In the genomic region with DNA sequence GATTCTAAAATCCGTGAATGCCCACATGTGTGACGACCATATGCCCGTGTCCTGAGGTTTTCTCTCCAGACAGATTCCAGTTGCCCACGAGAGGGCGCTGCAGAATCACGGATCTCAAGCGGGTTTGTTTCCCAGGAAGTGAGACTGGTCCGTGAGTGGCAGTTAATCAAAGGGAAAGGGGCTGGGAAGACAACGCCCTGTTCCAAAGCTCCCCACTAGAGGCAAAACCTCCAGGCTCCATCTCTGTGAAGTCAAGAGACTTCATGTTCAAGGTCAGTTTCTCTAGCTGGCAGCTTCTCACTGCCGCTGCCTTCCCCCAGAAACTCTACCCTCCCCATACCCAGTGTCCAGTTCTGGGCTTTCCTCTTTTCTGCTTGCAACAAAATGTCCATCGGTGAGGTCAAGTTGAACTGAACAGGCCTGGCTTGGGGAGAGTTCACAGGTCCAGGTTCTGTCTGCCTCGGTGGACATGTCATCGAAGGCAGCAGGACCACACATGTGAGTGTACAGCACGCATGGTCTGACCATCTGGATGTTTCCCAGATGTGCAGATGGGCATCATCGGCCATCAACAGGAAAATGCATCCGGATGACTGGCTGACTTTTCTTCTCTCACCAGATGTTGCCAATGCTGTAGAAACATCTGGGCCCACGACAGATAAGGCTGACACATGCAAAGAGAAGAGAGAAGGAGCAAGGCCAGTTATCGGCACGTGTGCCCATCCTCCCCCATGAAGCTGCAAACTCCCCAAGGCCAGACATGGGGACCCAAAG, we compare ENCODE assay signal across 8 cellular contexts. TPM values are rescaled to one million over a fixed set of nuclear protein-coding genes. Genes with fewer than 3 reads are reported as not detected.
A peak's percentile ranks its signal among the peaks of the same experiment; 100 is the strongest.
DNase-seq lines count a peak whose midpoint lies in the region; ATAC-seq, FAIRE-seq and TF ChIP-seq lines count a peak whose summit lies in the region.

No MANE protein-coding gene starts in this region.

- peak overlapping the region; percentile 48 for H3K4me2 ChIP-seq in A549

- H3K9me3 ChIP-seq in A549, result no peaks in the 10 kb centered on the region

- POLR2A ChIA-PET in A549 (lab: Yijun Ruan, JAX), result interaction anchor here (0.6 kb wide), 1 partner anchor 393 kb away, joined by 3 read pairs; a partner anchor contains a TSS

- in situ Hi-C loops in T47D (cut with HindIII; ENCODE audit: low pct_unique_long_range_greater_than_20kb, low sequenced_read_pairs), result no loop called here

- H3K27ac ChIP-seq in A549, result peak overlapping the region; percentile 27 to 63; a peak in 5 of 6 replicates

- no peak overlapping the region for H3K4me3 ChIP-seq in A549
- H3K4me3 ChIP-seq in WI38 (ENCODE audit: low read depth, low read length), result no peak overlapping the region

- H3K4me1 ChIP-seq in A549, result peaks cover 26% of the 10 kb centered on the region

- TF ChIP-seq CTCF in A549 (IDR thresholded peaks at IDR 0.05) (peak; percentile 99), WI38 (IDR thresholded peaks at IDR 0.05; ENCODE audit: low read depth, low read length) (peak; percentile 73)

- DNase-seq in A549 (ENCODE audit: low read depth in 1 of 2, low spot score in 1 of 2) (peak; percentile 92 to 99), GM19239 (ENCODE audit: insufficient read length, low spot score) (peak; percentile 69), NCI-H2227 treated with DMSO at 0.1 percent for 48 hours (lab: John Stamatoyannopoulos, UW) (peak; percentile 74), T47D (ENCODE audit: low read depth in 1 of 2, low spot score in 1 of 2) (peak; percentile 84 to 92)
- peak; percentile 52 to 70 for DNase-seq in stimulated activated CD4-positive, alpha-beta T cell treated with anti-CD3 and anti-CD28 coated beads, Interleukin-1b, Interleukin-23, amount 100 ng/mL, for 4 hours (ENCODE audit: low read depth in 2 of 2)

- TF ChIP-seq POLR2A in A549 (IDR thresholded peaks at IDR 0.05; ENCODE audit: low read length), result no peak

- TF ChIP-seq EP300 in A549 (IDR thresholded peaks at IDR 0.05), result no peak

- FAIRE-seq in A549 (lab: Jason Lieb, UNC), result peak; percentile 94
- FAIRE-seq in GM19239 (lab: Jason Lieb, UNC), result peak; percentile 42
- FAIRE-seq in islet of Langerhans (lab: Jason Lieb, UNC), result peak; percentile 68

- WGBS in A549 (ENCODE audit: missing lambda C conversion rate), result 47% methylated on average over 19 of the region's 19 CpGs

- ATAC-seq in A549 (peak; percentile 79 to 92), GM18909 (IDR thresholded peaks at IDR 0.05; ENCODE audit: poor library complexity, unreplicated experiment) (no peak)

- CTCF ChIA-PET in A549 (lab: Yijun Ruan, JAX), result interaction anchor here (0.6 to 8.4 kb wide), 92 partner anchors 11 to 726 kb away, joined by 3 to 198 read pairs (median 6); a partner anchor contains a TSS

- peak; percentile 99 for TF ChIP-seq RAD21 in A549 (conservative IDR thresholded peaks at IDR 0.05 in 1 of 2, IDR thresholded peaks at IDR 0.05 in 1 of 2)

TF ChIP-seq in A549, 52 proteins besides CTCF, POLR2A, EP300 and RAD21:
- TF ChIP-seq EHF (CRISPR knock-in tag; IDR thresholded peaks at IDR 0.05), result no peak
- TF ChIP-seq, protein P1, sequence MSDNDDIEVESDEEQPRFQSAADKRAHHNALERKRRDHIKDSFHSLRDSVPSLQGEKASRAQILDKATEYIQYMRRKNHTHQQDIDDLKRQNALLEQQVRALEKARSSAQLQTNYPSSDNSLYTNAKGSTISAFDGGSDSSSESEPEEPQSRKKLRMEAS (IDR thresholded peaks at IDR 0.05), result peak; percentile 41; the same call in 1 of the 2 replicates
- TF ChIP-seq TP53 (CRISPR knock-in tag; IDR thresholded peaks at IDR 0.05), result peak; percentile 25; the same call in 1 of the 2 replicates
- TF ChIP-seq ZC3H11A (IDR thresholded peaks at IDR 0.05), result no peak
- TF ChIP-seq SMC3 (IDR thresholded peaks at IDR 0.05), result peak; percentile 99
- TF ChIP-seq, protein P2, sequence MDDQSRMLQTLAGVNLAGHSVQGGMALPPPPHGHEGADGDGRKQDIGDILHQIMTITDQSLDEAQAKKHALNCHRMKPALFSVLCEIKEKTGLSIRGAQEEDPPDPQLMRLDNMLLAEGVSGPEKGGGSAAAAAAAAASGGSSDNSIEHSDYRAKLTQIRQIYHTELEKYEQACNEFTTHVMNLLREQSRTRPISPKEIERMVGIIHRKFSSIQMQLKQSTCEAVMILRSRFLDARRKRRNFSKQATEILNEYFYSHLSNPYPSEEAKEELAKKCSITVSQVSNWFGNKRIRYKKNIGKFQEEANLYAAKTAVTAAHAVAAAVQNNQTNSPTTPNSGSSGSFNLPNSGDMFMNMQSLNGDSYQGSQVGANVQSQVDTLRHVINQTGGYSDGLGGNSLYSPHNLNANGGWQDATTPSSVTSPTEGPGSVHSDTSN (IDR thresholded peaks at IDR 0.05), result no peak
- TF ChIP-seq, protein P3, sequence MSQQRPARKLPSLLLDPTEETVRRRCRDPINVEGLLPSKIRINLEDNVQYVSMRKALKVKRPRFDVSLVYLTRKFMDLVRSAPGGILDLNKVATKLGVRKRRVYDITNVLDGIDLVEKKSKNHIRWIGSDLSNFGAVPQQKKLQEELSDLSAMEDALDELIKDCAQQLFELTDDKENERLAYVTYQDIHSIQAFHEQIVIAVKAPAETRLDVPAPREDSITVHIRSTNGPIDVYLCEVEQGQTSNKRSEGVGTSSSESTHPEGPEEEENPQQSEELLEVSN (IDR thresholded peaks at IDR 0.05; ENCODE audit: borderline replicate concordance, low read depth), result no peak
- peak; percentile 38; the same call in 1 of the 2 replicates for TF ChIP-seq HOXB5 (CRISPR knock-in tag; IDR thresholded peaks at IDR 0.05)
- TF ChIP-seq, protein P4, sequence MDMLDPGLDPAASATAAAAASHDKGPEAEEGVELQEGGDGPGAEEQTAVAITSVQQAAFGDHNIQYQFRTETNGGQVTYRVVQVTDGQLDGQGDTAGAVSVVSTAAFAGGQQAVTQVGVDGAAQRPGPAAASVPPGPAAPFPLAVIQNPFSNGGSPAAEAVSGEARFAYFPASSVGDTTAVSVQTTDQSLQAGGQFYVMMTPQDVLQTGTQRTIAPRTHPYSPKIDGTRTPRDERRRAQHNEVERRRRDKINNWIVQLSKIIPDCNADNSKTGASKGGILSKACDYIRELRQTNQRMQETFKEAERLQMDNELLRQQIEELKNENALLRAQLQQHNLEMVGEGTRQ (IDR thresholded peaks at IDR 0.05), result no peak

RNA-seq across cellular contexts. Expression of a gene that starts 44.9 kb away (rescaled TPM):
- polyA plus RNA-seq in A549 (2011; rRNA removed) (0.13 and 0.22 TPM in 2 replicates), A549 (2017; fragmentation: RNase III; extraction: RNeasy Plus Mini Kit Qiagen cat#74134 plus additional on column Dnase treatment) (0.17 to 0.25 TPM (median 0.19 TPM) in 3 replicates)
- 0.11 and 0.12 TPM in 2 replicates for polyA plus RNA-seq in A549 (2012; cell fraction: cytosol; rRNA removed)
- 0.35 and 0.51 TPM in 2 replicates for polyA plus RNA-seq in A549 (2012; cell fraction: nucleus; rRNA removed)
- polyA minus RNA-seq in A549 (2011; rRNA and poly(A)+ RNA removed), result 0.34 and 0.50 TPM in 2 replicates
